ENCODE assay signal across 8 cellular contexts in genomic region chr13:34941436-34941834, GRCh38. TPM values are rescaled to one million over a fixed set of nuclear protein-coding genes. Genes with fewer than 3 reads are reported as not detected.
A peak's percentile ranks its signal among the peaks of the same experiment; 100 is the strongest.
DNase-seq lines count a peak whose midpoint lies in the region; ATAC-seq and TF ChIP-seq lines count a peak whose summit lies in the region.

No MANE protein-coding gene starts in this region.

- no TSS peak for BruUV-seq in HCT116 (replicated peaks; lab: Mats Ljungman, UMichigan)

- H3K36me3 ChIP-seq in HCT116 (ENCODE audit: control insufficient read depth in 1 of 2, insufficient read depth in 2 of 2, low read length in 2 of 2) (no peaks in the 10 kb centered on the region), smooth muscle cell (ENCODE audit: low read depth) (no peaks in the 10 kb centered on the region)

- H4K20me1 ChIP-seq in HCT116 (ENCODE audit: insufficient read depth) (no peaks in the 10 kb centered on the region), smooth muscle cell (ENCODE audit: low read depth) (peaks cover 13% of the 10 kb centered on the region)

- H3K4me3 ChIP-seq in HCT116 (replicated peaks in 1 of 2; ENCODE audit: low read depth in 1 of 2, low read length in 2 of 2) (peak overlapping the region; percentile 69 to 80), right cardiac atrium (ENCODE audit: low read length) (peak overlapping the region; percentile 86), smooth muscle cell (peak overlapping the region; percentile 98)

- H2AFZ ChIP-seq in HCT116 (ENCODE audit: low read depth, low read length, poor library complexity, severe bottlenecking) (peak overlapping the region; percentile 84), smooth muscle cell (ENCODE audit: low read depth) (peak overlapping the region; percentile 75)

- peaks cover 7 to 16% of the 10 kb centered on the region in 2 experiments; a peak in 3 of 4 replicates for H3K4me1 ChIP-seq in HCT116 (ENCODE audit: control insufficient read depth in 1 of 2, insufficient read depth in 2 of 2, low read length in 2 of 2)
- no peaks in the 10 kb centered on the region for H3K4me1 ChIP-seq in right cardiac atrium (ENCODE audit: control insufficient read depth, insufficient read depth, low read length)
- H3K4me1 ChIP-seq in smooth muscle cell (ENCODE audit: low read depth) = peaks cover 27% of the 10 kb centered on the region

- H3K9me2 ChIP-seq in HCT116 (ENCODE audit: insufficient read depth) = no peaks in the 10 kb centered on the region

- H3F3A ChIP-seq in smooth muscle cell (ENCODE audit: low read depth) = no peaks in the 10 kb centered on the region

- DNase-seq in HCT116 (ENCODE audit: low read depth, low spot score) (no peak), right cardiac atrium (no peak), smooth muscle cell (lab: John Stamatoyannopoulos, UW; ENCODE audit: unreplicated experiment) (no peak), T1000 (lab: John Stamatoyannopoulos, UW) (no peak), SW480 (ENCODE audit: low spot score) (no peak), RKO (ENCODE audit: low spot score) (no peak), GM19238 (ENCODE audit: insufficient read length, low spot score) (no peak)
- DNase-seq in activated CD8-positive, alpha-beta T cell treated with anti-CD3 and anti-CD28 coated beads, Interleukin-2, amount 10 ng/mL, durations not matched to agents 7 days and 5 days = no peak

- RAD21 ChIA-PET in HCT116 (lab: Charles Lee; ENCODE audit: low non-redundant PET in 1 of 2, low total read pairs in 2 of 2, uncharacterized antibody in 2 of 2, unreplicated experiment in 2 of 2) = no interaction called here

- no peaks in the 10 kb centered on the region for H3K27me3 ChIP-seq in HCT116 (ENCODE audit: insufficient read depth, low read length)
- H3K27me3 ChIP-seq in right cardiac atrium (ENCODE audit: control insufficient read depth, insufficient read depth) = no peaks in the 10 kb centered on the region
- H3K27me3 ChIP-seq in smooth muscle cell (ENCODE audit: low read depth) = peaks cover 40% of the 10 kb centered on the region

- intact Hi-C loops in HCT116 (cut with micrococcal nuclease) = no loop called here
- intact Hi-C loops in right cardiac atrium (cut with DNase I) = no loop called here

- no peaks in the 10 kb centered on the region for H3K36me3 Mint-ChIP-seq in activated CD8-positive, alpha-beta T cell treated with anti-CD3 and anti-CD28 coated beads, Interleukin-2, amount 10 ng/mL, durations not matched to agents 7 days and 5 days (ENCODE audit: low read depth)

- peak overlapping the region; percentile 86 for H3K4me3 Mint-ChIP-seq in activated CD8-positive, alpha-beta T cell treated with anti-CD3 and anti-CD28 coated beads, Interleukin-2, amount 10 ng/mL, durations not matched to agents 7 days and 5 days

- TF ChIP-seq CTCF in HCT116 (IDR thresholded peaks at IDR 0.05 in 2 of 3, conservative IDR thresholded peaks at IDR 0.05 in 1 of 3; ENCODE audit: borderline replicate concordance in 1 of 3, insufficient read depth in 1 of 3, low read depth in 2 of 3, low read length in 2 of 3) (no peak), smooth muscle cell (IDR thresholded peaks at IDR 0.05; ENCODE audit: borderline replicate concordance, insufficient read depth, poor library complexity, severe bottlenecking) (no peak)

- POLR2A ChIA-PET in HCT116 (lab: Charles Lee) = no interaction called here
- POLR2A ChIA-PET in activated CD8-positive, alpha-beta T cell treated with anti-CD3 and anti-CD28 coated beads, Interleukin-2, amount 10 ng/mL, durations not matched to agents 7 days and 5 days (lab: Charles Lee) = no interaction called here

- H3K4me1 Mint-ChIP-seq in activated CD8-positive, alpha-beta T cell treated with anti-CD3 and anti-CD28 coated beads, Interleukin-2, amount 10 ng/mL, durations not matched to agents 7 days and 5 days (ENCODE audit: low read depth) = peaks cover 19% of the 10 kb centered on the region

- no peaks in the 10 kb centered on the region for H3K9me3 Mint-ChIP-seq in activated CD8-positive, alpha-beta T cell treated with anti-CD3 and anti-CD28 coated beads, Interleukin-2, amount 10 ng/mL, durations not matched to agents 7 days and 5 days (ENCODE audit: insufficient read depth)

- H3K4me2 ChIP-seq in HCT116 (ENCODE audit: low read length) = peak overlapping the region; percentile 95
- peak overlapping the region; percentile 79 for H3K4me2 ChIP-seq in smooth muscle cell

- CTCF ChIA-PET in HCT116 (lab: Charles Lee) = no interaction called here
- CTCF ChIA-PET in activated CD8-positive, alpha-beta T cell treated with anti-CD3 and anti-CD28 coated beads, Interleukin-2, amount 10 ng/mL, durations not matched to agents 7 days and 5 days (lab: Charles Lee) = no interaction called here

- H3K79me2 ChIP-seq in HCT116 (ENCODE audit: insufficient read depth, low read length) (no peaks in the 10 kb centered on the region), smooth muscle cell (ENCODE audit: low read depth) (peaks cover 10% of the 10 kb centered on the region)

- no peak for TF ChIP-seq RAD21 in HCT116 (IDR thresholded peaks at IDR 0.05; ENCODE audit: low read depth)

- H3K27ac ChIP-seq in HCT116 (ENCODE audit: low read depth, low read length) = no peak overlapping the region
- peak overlapping the region; percentile 40 for H3K27ac ChIP-seq in right cardiac atrium (ENCODE audit: low read length)
- H3K27ac ChIP-seq in smooth muscle cell (ENCODE audit: low read depth) = no peak overlapping the region

- H3K9me3 ChIP-seq in HCT116 (ENCODE audit: control insufficient read depth in 1 of 2, insufficient read depth in 1 of 2, low read depth in 1 of 2, low read length in 2 of 2) (no peaks in the 10 kb centered on the region), right cardiac atrium (ENCODE audit: control insufficient read depth, low read length) (no peaks in the 10 kb centered on the region), smooth muscle cell (replicated peaks; ENCODE audit: low read depth) (no peaks in the 10 kb centered on the region)

- no peak for TF ChIP-seq POLR2A in HCT116 (IDR thresholded peaks at IDR 0.05; ENCODE audit: borderline replicate concordance, extremely low read depth, insufficient read depth, insufficient read length)

- 11% methylated on average over 13 of the region's 13 CpGs for WGBS in right cardiac atrium
- 15% methylated on average over 13 of the region's 13 CpGs for WGBS in smooth muscle cell (ENCODE audit: low lambda C conversion rate)

- H3K27ac Mint-ChIP-seq in activated CD8-positive, alpha-beta T cell treated with anti-CD3 and anti-CD28 coated beads, Interleukin-2, amount 10 ng/mL, durations not matched to agents 7 days and 5 days = no peak overlapping the region

- H3K9ac ChIP-seq in HCT116 (ENCODE audit: low read length) = no peak overlapping the region
- H3K9ac ChIP-seq in smooth muscle cell (ENCODE audit: low read depth) = no peak overlapping the region

- ATAC-seq in HCT116 (peak; percentile 12), right cardiac atrium (no peak)
- no peak for ATAC-seq in activated CD8-positive, alpha-beta T cell treated with anti-CD3 and anti-CD28 coated beads, Interleukin-2, amount 10 ng/mL, durations not matched to agents 7 days and 5 days

- H3K27me3 Mint-ChIP-seq in activated CD8-positive, alpha-beta T cell treated with anti-CD3 and anti-CD28 coated beads, Interleukin-2, amount 10 ng/mL, durations not matched to agents 7 days and 5 days (ENCODE audit: low read depth) = peaks cover 43% of the 10 kb centered on the region

TF ChIP-seq in HCT116, 20 proteins besides CTCF, POLR2A, EP300 and RAD21:
- no peak for TF ChIP-seq ATF3 (IDR thresholded peaks at IDR 0.05)
- TF ChIP-seq ZNF274 (IDR thresholded peaks at IDR 0.05; ENCODE audit: low read depth, low read length) = no peak
- no peak for TF ChIP-seq ZBTB33 (IDR thresholded peaks at IDR 0.05; ENCODE audit: extremely low read depth, insufficient replicate concordance, low read length)
- TF ChIP-seq POLR2AphosphoS5 (IDR thresholded peaks at IDR 0.05; ENCODE audit: low read depth, low read length) = no peak
- no peak for TF ChIP-seq SP1 (IDR thresholded peaks at IDR 0.05; ENCODE audit: low read depth)
- TF ChIP-seq EZH2 (IDR thresholded peaks at IDR 0.05) = no peak
- no peak for TF ChIP-seq ELF1 (IDR thresholded peaks at IDR 0.05; ENCODE audit: borderline replicate concordance, low read depth)

RNA-seq across cellular contexts. Expression of gene NBEA, which starts 0.6 kb away (rescaled TPM):
- total RNA-seq in HCT116 (2021; ENCODE audit: unreplicated experiment) = 4.1 TPM
- 1.2 and 1.4 TPM in 2 replicates for polyA plus RNA-seq in HCT116 (2012)
- under 1 TPM; 0.34 to 0.57 TPM for total RNA-seq in activated CD8-positive, alpha-beta T cell treated with anti-CD3 and anti-CD28 coated beads, Interleukin-2, amount 10 ng/mL, durations not matched to agents 7 days and 5 days
- total RNA-seq in right cardiac atrium = 10 to 100 TPM; 16.4 to 20.7 (median 20.1) TPM
- 8.1 TPM for polyA plus RNA-seq in right cardiac atrium
- 10.4 and 11.7 TPM in 2 replicates for total RNA-seq in smooth muscle cell
- polyA plus RNA-seq in smooth muscle cell = 3.1 and 3.6 TPM in 2 replicates
